Comparison of ENCODE assay signal across 18 cellular contexts in the genomic region with DNA sequence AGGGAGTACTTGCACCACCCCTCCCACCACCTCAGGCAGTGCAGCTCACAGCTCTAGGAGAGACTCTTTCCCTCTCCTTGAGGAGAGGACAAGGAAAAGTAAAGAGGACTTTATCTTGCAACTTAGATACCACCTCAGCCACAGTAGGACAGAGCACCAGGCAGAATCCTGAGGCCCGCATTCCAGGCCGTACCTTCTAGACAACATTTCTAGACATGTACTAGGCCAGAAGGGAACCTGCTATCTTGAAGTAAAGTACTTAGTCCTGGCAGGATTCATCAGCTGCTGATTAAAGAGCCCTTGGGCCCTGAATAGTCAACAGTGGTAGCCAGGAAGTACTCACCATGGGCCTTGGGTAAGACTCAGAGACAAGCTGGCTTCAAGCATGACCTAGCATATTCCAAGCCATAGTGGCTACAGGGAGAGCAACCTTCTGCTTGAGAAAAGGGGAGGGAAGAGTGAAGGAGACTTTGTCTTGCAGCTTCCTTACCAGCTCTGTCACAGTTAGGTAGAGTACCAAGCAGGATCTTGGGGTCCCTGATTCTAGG.
DNase-seq lines count a peak whose midpoint lies in the region; ATAC-seq, FAIRE-seq and TF ChIP-seq lines count a peak whose summit lies in the region.
"Had no signal": no experiment of that assay in that cellular context is flagged by ENCODE, and none has a peak within 500 bp of the region (broad histone marks: within the 10 kb centered on the region; RNA-seq: fewer than 3 reads in every experiment).

No MANE protein-coding gene starts in this region.

- TF ChIP-seq EP300 in upper lobe of left lung (IDR thresholded peaks at IDR 0.05) = peak in 1 of 4 donors; percentile 30

- no peak overlapping the region for H3K27ac ChIP-seq in lower lobe of right lung
- no peak overlapping the region for H3K27ac ChIP-seq in upper lobe of left lung

- intact Hi-C loops in lower lobe of right lung (cut with DNase I) = no loop called here

- H3K9me3 Mint-ChIP-seq in nephron progenitor cell = no peaks in the 10 kb centered on the region
- H3K9me3 Mint-ChIP-seq: GM23338, H9 had no signal

- WGBS in upper lobe of left lung, 2 donors = 84 to 90% methylated on average over 2 of the region's 2 CpGs

- H3K4me3 ChIP-seq in bronchial epithelial cell (ENCODE audit: low read depth, low read length) = no peak overlapping the region
- H3K4me3 ChIP-seq in lower lobe of right lung = no peak overlapping the region
- no peak overlapping the region for H3K4me3 ChIP-seq in upper lobe of left lung
- H3K4me3 ChIP-seq: GM23338 had no signal

- FAIRE-seq in bronchial epithelial cell (lab: Jason Lieb, UNC) = peak; percentile 72
- FAIRE-seq: A204.1, G401.6, GM12891 had no signal

- DNase-seq in NCI-H2029 (lab: John Stamatoyannopoulos, UW) (peak; percentile 64), bronchial epithelial cell (ENCODE audit: low read depth) (no peak), lower lobe of right lung (no peak), upper lobe of left lung (peak in 1 of 2 donors; percentile 49), nephron progenitor cell (no peak)
- DNase-seq in activated CD4-positive, alpha-beta T cell treated with anti-CD3 and anti-CD28 coated beads, Interleukin-2, amount 50 U/mL, for 4 hours = no peak
- DNase-seq: Calu3; CD4-positive, alpha-beta T cell; DMS 273 treated with DMSO at 0.1 percent for 48 hours; DMS79 treated with DMSO at 0.1 percent for 48 hours; EL; H9 had no signal

- H3K36me3 ChIP-seq in bronchial epithelial cell (ENCODE audit: control insufficient read depth, insufficient read depth, low read length) (no peaks in the 10 kb centered on the region), lower lobe of right lung (no peaks in the 10 kb centered on the region), upper lobe of left lung (no peaks in the 10 kb centered on the region)

- no peaks in the 10 kb centered on the region for H3K36me3 Mint-ChIP-seq in nephron progenitor cell (ENCODE audit: low read depth)

- H3K27ac Mint-ChIP-seq in nephron progenitor cell = no peak overlapping the region
- H3K27ac Mint-ChIP-seq: B cell; CD4-positive, alpha-beta T cell; GM23338 had no signal

- H3K4me1 Mint-ChIP-seq in nephron progenitor cell = no peaks in the 10 kb centered on the region
- H3K4me1 Mint-ChIP-seq: B cell, GM23338, H9 had no signal

- no peaks in the 10 kb centered on the region for H3K27me3 Mint-ChIP-seq in nephron progenitor cell (ENCODE audit: low read depth, poor library complexity)
- H3K27me3 Mint-ChIP-seq: B cell; CD4-positive, alpha-beta T cell had no signal

- no peak for TF ChIP-seq POLR2A in upper lobe of left lung (IDR thresholded peaks at IDR 0.05)

- H3K4me1 ChIP-seq in lower lobe of right lung = no peaks in the 10 kb centered on the region
- peaks cover 0 to 5% (median 0%) of the 10 kb centered on the region in 4 donors for H3K4me1 ChIP-seq in upper lobe of left lung

- no peak for TF ChIP-seq CTCF in bronchial epithelial cell (IDR thresholded peaks at IDR 0.05; ENCODE audit: insufficient read depth, low read length, severe bottlenecking)
- no peak for TF ChIP-seq CTCF in lower lobe of right lung (IDR thresholded peaks at IDR 0.05)
- no peak for TF ChIP-seq CTCF in upper lobe of left lung (IDR thresholded peaks at IDR 0.05)
- TF ChIP-seq CTCF in nephron progenitor cell (IDR thresholded peaks at IDR 0.05) = no peak

- no peaks in the 10 kb centered on the region for H3K27me3 ChIP-seq in bronchial epithelial cell (ENCODE audit: control insufficient read depth, insufficient read depth, low read length)
- no peaks in the 10 kb centered on the region for H3K27me3 ChIP-seq in lower lobe of right lung (ENCODE audit: low read depth)
- no peaks in the 10 kb centered on the region for H3K27me3 ChIP-seq in upper lobe of left lung

- ATAC-seq in lower lobe of right lung = peak; percentile 64 to 85
- ATAC-seq in upper lobe of left lung (ENCODE audit: low FRiP score in 2 of 2) = peak; percentile 28 to 61
- no peak for ATAC-seq in HG02588 (IDR thresholded peaks at IDR 0.05; ENCODE audit: unreplicated experiment)
- ATAC-seq: GM23338 had no signal

- no peaks in the 10 kb centered on the region for H3K9me3 ChIP-seq in lower lobe of right lung
- H3K9me3 ChIP-seq in upper lobe of left lung = no peaks in the 10 kb centered on the region

- H3K4me3 Mint-ChIP-seq in nephron progenitor cell = no peak overlapping the region
- H3K4me3 Mint-ChIP-seq: B cell; CD4-positive, alpha-beta T cell; GM23338; H9 had no signal
